In the genomic region with DNA sequence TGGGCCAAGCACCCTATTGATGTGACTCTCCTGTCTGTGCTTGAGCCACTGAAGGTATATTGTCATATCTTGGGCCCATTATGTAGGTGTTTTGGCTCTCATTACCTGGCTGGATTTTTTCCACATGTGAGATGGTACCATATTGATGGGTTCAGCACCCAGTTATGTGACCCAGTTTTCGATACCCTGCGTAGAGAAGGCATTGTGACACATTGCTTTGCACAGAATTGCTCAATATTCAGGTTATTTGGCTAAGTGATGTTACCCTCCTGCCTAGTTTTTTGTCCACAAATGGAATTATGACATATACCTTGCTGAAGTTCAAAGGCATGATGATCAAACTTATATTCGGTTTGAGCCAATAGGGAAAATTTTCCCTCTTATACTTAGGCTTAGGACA, we compare ENCODE assay signal across 24 cellular contexts.
"Had no signal": no experiment of that assay in that cellular context is flagged by ENCODE, and none has a peak within 500 bp of the region (broad histone marks: within the 10 kb centered on the region; RNA-seq: fewer than 3 reads in every experiment).

No MANE protein-coding gene starts in this region.

- H3K9me3 ChIP-seq: colonic mucosa, esophagus muscularis mucosa, esophagus squamous epithelium, gastrocnemius medialis, gastroesophageal sphincter, heart left ventricle, heart right ventricle had no signal

- H3K36me3 ChIP-seq: colonic mucosa, esophagus muscularis mucosa, esophagus squamous epithelium, gastrocnemius medialis, gastroesophageal sphincter, heart left ventricle, heart right ventricle had no signal

- H3K27ac ChIP-seq: colonic mucosa, coronary artery, dorsolateral prefrontal cortex, epithelial cell of prostate, esophagus muscularis mucosa, esophagus squamous epithelium, foreskin keratinocyte, gastroesophageal sphincter, heart left ventricle, heart right ventricle had no signal

- H3K4me3 ChIP-seq: colonic mucosa, coronary artery, dorsolateral prefrontal cortex, esophagus muscularis mucosa, esophagus squamous epithelium, gastrocnemius medialis, gastroesophageal sphincter, heart left ventricle, heart right ventricle had no signal

- H3K4me1 ChIP-seq: colonic mucosa, esophagus muscularis mucosa, esophagus squamous epithelium, foreskin keratinocyte, gastroesophageal sphincter, heart left ventricle, heart right ventricle had no signal

- ATAC-seq: effector memory CD8-positive, alpha-beta T cell; esophagus mucosa; foreskin keratinocyte; gastrocnemius medialis; gastroesophageal sphincter; heart left ventricle; heart right ventricle had no signal

- H3K27me3 ChIP-seq: colonic mucosa, dorsolateral prefrontal cortex, esophagus muscularis mucosa, esophagus squamous epithelium, foreskin keratinocyte, gastrocnemius medialis, gastroesophageal sphincter, heart left ventricle, heart right ventricle had no signal

- DNase-seq: colonic mucosa; cortex of kidney; dermis blood vessel endothelial cell; dorsolateral prefrontal cortex; effector CD4-positive, alpha-beta T cell; effector CD8-positive, alpha-beta T cell; effector memory CD4-positive, alpha-beta T cell; effector memory CD8-positive, alpha-beta T cell; endodermal cell; erythroblast; esophagus squamous epithelium; foreskin fibroblast; foreskin keratinocyte; foreskin melanocyte; gastrocnemius medialis; glutamatergic neuron; head of caudate nucleus; heart left ventricle; heart right ventricle had no signal
